Comparison of ENCODE assay signal across 31 cellular contexts in the genomic region with DNA sequence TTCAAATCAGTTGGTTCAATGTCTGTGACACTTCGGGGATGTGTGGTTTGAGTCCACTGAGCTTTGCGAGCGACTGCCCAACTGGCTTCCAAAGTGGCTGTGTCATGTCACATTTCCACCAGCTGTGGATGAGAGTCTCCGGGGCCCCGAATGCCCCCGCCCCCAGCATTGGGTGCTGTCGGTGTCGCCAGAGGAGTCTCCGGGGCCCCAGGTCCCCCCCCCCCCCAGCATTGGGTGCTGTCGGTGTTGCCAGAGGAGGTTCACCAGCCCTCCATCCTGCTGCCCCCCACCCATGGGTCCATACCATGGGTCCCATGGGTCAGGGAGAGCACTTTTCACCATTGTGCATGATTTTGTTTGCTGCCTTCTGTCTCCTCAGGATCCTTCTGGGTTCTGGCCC.
"Had no signal": no experiment of that assay in that cellular context is flagged by ENCODE, and none has a peak within 500 bp of the region (broad histone marks: within the 10 kb centered on the region; RNA-seq: fewer than 3 reads in every experiment).

No MANE protein-coding gene starts in this region.

- H3K9ac ChIP-seq: neural progenitor cell, parathyroid adenoma had no signal

- H3K27ac ChIP-seq: neural progenitor cell, ovary, parathyroid adenoma, psoas muscle, right lobe of liver, sigmoid colon, spleen, suprapubic skin, testis, tibial artery, transverse colon, upper lobe of right lung, uterus had no signal

- H3K4me2 ChIP-seq: neural progenitor cell had no signal

- H3K27ac Mint-ChIP-seq: natural killer cell; neural progenitor cell; progenitor cell of endocrine pancreas; stimulated activated memory B cell treated with anti-CD40 and anti-IgM and Interleukin-4, amounts not matched to agents 10 μg/mL and 1 μg/mL and 100 μg/mL, for 72 hours; type B pancreatic cell had no signal

- H3K4me1 ChIP-seq: neural progenitor cell, parathyroid adenoma, psoas muscle, right lobe of liver, sigmoid colon, spleen, suprapubic skin, testis, tibial artery, transverse colon, upper lobe of right lung, uterus had no signal

- H3K4me3 Mint-ChIP-seq: natural killer cell; nephron; neural progenitor cell; stimulated activated memory B cell treated with anti-CD40 and anti-IgM and Interleukin-4, amounts not matched to agents 10 μg/mL and 1 μg/mL and 100 μg/mL, for 72 hours; stimulated activated naive CD8-positive, alpha-beta T cell treated with anti-CD3 and anti-CD28 coated beads, Interleukin-15, amount 100 ng/mL, for 72 hours; type B pancreatic cell had no signal

- H3K9me3 Mint-ChIP-seq: natural killer cell, type B pancreatic cell had no signal

- H3K79me2 ChIP-seq: parathyroid adenoma had no signal

- H3K4me3 ChIP-seq: neural progenitor cell, ovary, psoas muscle, right lobe of liver, sigmoid colon, spleen, suprapubic skin, testis, tibial artery, transverse colon, upper lobe of right lung, uterus had no signal

- H3K36me3 Mint-ChIP-seq: natural killer cell; neural progenitor cell; stimulated activated memory B cell treated with anti-CD40 and anti-IgM and Interleukin-4, amounts not matched to agents 10 μg/mL and 1 μg/mL and 100 μg/mL, for 72 hours; type B pancreatic cell had no signal

- H3K4me1 Mint-ChIP-seq: natural killer cell; nephron; neural progenitor cell; stimulated activated memory B cell treated with anti-CD40 and anti-IgM and Interleukin-4, amounts not matched to agents 10 μg/mL and 1 μg/mL and 100 μg/mL, for 72 hours had no signal

- H3K9me3 ChIP-seq: ovary, testis had no signal

- DNase-seq: natural killer cell; occipital lobe; ovary; posterior cingulate gyrus; psoas muscle; right cardiac atrium; right lobe of liver; sigmoid colon; small intestine; spleen; stimulated activated CD4-positive, alpha-beta T cell treated with anti-CD3 and anti-CD28 coated beads, Interleukin-12 subunit alpha, Interleukin-12 subunit beta, amount 100 ng/mL, for 4 hours; stimulated activated CD4-positive, alpha-beta T cell treated with anti-CD3 and anti-CD28 coated beads, Interleukin-1b, Interleukin-23, amount 100 ng/mL, for 48 hours; stimulated activated CD4-positive, alpha-beta T cell treated with anti-CD3 and anti-CD28 coated beads, Interleukin-4, amount 100 ng/mL, for 1 hour; stimulated activated CD4-positive, alpha-beta T cell treated with anti-CD3 and anti-CD28 coated beads, Interleukin-4, amount 100 ng/mL, for 4 hours; stimulated activated CD8-positive, alpha-beta memory T cell treated with anti-CD3 and anti-CD28 coated beads, Interleukin-4, amount 100 ng/mL, for 48 hours; stimulated activated naive CD4-positive, alpha-beta T cell; stimulated activated naive CD8-positive, alpha-beta T cell treated with anti-CD3 and anti-CD28 coated beads, Interleukin-15, amount 100 ng/mL, for 72 hours; stimulated activated naive CD8-positive, alpha-beta T cell treated with anti-CD3 and anti-CD28 coated beads, Interleukin-15, Interleukin-2, amounts not matched to agents 100 U/mL and 50 U/mL, for 24 hours; substantia nigra; testis; tibial artery; transverse colon; upper lobe of right lung; uterus had no signal

- H2AFZ ChIP-seq: neural progenitor cell, parathyroid adenoma had no signal

- H3K27me3 ChIP-seq: neural progenitor cell, ovary, right lobe of liver, sigmoid colon, spleen, suprapubic skin, testis, tibial artery, transverse colon, upper lobe of right lung, uterus had no signal

- H3K27me3 Mint-ChIP-seq: progenitor cell of endocrine pancreas; stimulated activated memory B cell treated with anti-CD40 and anti-IgM and Interleukin-4, amounts not matched to agents 10 μg/mL and 1 μg/mL and 100 μg/mL, for 72 hours; stimulated activated naive CD8-positive, alpha-beta T cell treated with anti-CD3 and anti-CD28 coated beads, Interleukin-15, amount 100 ng/mL, for 72 hours; type B pancreatic cell had no signal

- H3K36me3 ChIP-seq: neural progenitor cell, ovary, right lobe of liver, sigmoid colon, spleen, suprapubic skin, tibial artery, transverse colon, upper lobe of right lung, uterus had no signal
